Comparison of ENCODE assay signal across 8 cellular contexts in genomic region chr1:202861420-202862121, GRCh38. TPM values are rescaled to one million over a fixed set of nuclear protein-coding genes. Genes with fewer than 3 reads are reported as not detected.
DNase-seq lines count a peak whose midpoint lies in the region; ATAC-seq, FAIRE-seq and TF ChIP-seq lines count a peak whose summit lies in the region.

No MANE protein-coding gene starts in this region.

- peak overlapping the region; percentile 84 to 85 for H3K4me2 ChIP-seq in H1 (ENCODE audit: insufficient read depth in 1 of 2, low read depth in 2 of 2, low read length in 2 of 2)

- no peak overlapping the region for H3K14ac ChIP-seq in H1 (ENCODE audit: insufficient read length)

- H4K91ac ChIP-seq in H1 (replicated peaks; ENCODE audit: insufficient read length, low read length), result peak overlapping the region; percentile 86

- H2BK20ac ChIP-seq in H1 (ENCODE audit: low read length), result no peak overlapping the region

- TF ChIP-seq EP300 in H1 (IDR thresholded peaks at IDR 0.05; ENCODE audit: borderline replicate concordance in 1 of 2, low read depth in 2 of 2, low read length in 2 of 2), result no peak

- TF ChIP-seq RAD21 in H1 (IDR thresholded peaks at IDR 0.05 in 1 of 2, conservative IDR thresholded peaks at IDR 0.05 in 1 of 2; ENCODE audit: low read depth in 2 of 2, low read length in 2 of 2), result no peak; a peak in 1 of 4 replicates

- H4K20me1 ChIP-seq in H1 (replicated peaks in 1 of 2; ENCODE audit: control insufficient read depth in 1 of 2, insufficient read depth in 2 of 2, low read length in 2 of 2), result peaks cover 0 to 5% of the 10 kb centered on the region in 2 experiments

- H3K56ac ChIP-seq in H1 (replicated peaks; ENCODE audit: insufficient read length, low read depth, low read length), result no peak overlapping the region

- peak overlapping the region; percentile 88; the same call in 1 of the 2 replicates for H2BK15ac ChIP-seq in H1 (ENCODE audit: low read length)

- no peak for FAIRE-seq in H1 (lab: Jason Lieb, UNC)

- CTCF ChIA-PET in H1 (lab: Charles Lee; ENCODE audit: partially characterized antibody), result interaction anchor here (0.6 to 2.2 kb wide), 6 partner anchors 10 to 194 kb away, joined by 3 to 6 read pairs (median 4); no protein-coding TSS in a partner anchor

- peak overlapping the region; percentile 94 for H3K18ac ChIP-seq in H1 (ENCODE audit: extremely low read depth, low read length)

- H3K79me2 ChIP-seq in ACC112 (ENCODE audit: control insufficient read depth, insufficient read depth, low read length, unreplicated experiment), result no peaks in the 10 kb centered on the region
- peaks cover 3 to 25% of the 10 kb centered on the region in 2 experiments; a peak in 3 of 4 replicates for H3K79me2 ChIP-seq in H1 (ENCODE audit: control insufficient read depth in 1 of 2, insufficient read depth in 2 of 2, low read length in 2 of 2)

- H2AK5ac ChIP-seq in H1 (ENCODE audit: low read depth, low read length), result no peak overlapping the region

- peaks cover 35% of the 10 kb centered on the region for H3K27me3 ChIP-seq in ACC112 (ENCODE audit: insufficient read depth, low read length)
- no peaks in the 10 kb centered on the region for H3K27me3 ChIP-seq in H1 (replicated peaks in 1 of 4; ENCODE audit: control insufficient read depth in 3 of 4, extremely low read depth in 1 of 4, insufficient read depth in 3 of 4, low read length in 3 of 4)
- H3K27me3 ChIP-seq in lung (ENCODE audit: control insufficient read depth, insufficient read depth), result no peaks in the 10 kb centered on the region

- TF ChIP-seq POLR2A in H1 (IDR thresholded peaks at IDR 0.05; ENCODE audit: control extremely low read depth in 1 of 2, low read depth in 2 of 2, low read length in 2 of 2), result peak in 1 of 2 experiments; percentile 74; a peak in 2 of 3 replicates

- H2BK12ac ChIP-seq in H1 (ENCODE audit: low read depth, low read length), result 0 out of 2 replicates have a peak overlapping the region, but pooled peaks have one; percentile 60

- H3K23me2 ChIP-seq in H1 (ENCODE audit: low read depth, low read length), result 0 out of 2 replicates have a peak, but pooled peaks cover 2% of the 10 kb centered on the region

- no peaks in the 10 kb centered on the region for H3K9me3 ChIP-seq in H1 (ENCODE audit: insufficient read depth in 2 of 2, low read depth in 1 of 2, low read length in 1 of 2)
- H3K9me3 ChIP-seq in lung (ENCODE audit: control insufficient read depth in 2 of 2, insufficient read depth in 1 of 2, low read length in 1 of 2), result no peaks in the 10 kb centered on the region

- peak; percentile 56 for ATAC-seq in GM18519 (IDR thresholded peaks at IDR 0.05; ENCODE audit: low FRiP score, unreplicated experiment)
- ATAC-seq in HG03108 (IDR thresholded peaks at IDR 0.05; ENCODE audit: unreplicated experiment), result peak; percentile 85
- peak; percentile 91 for ATAC-seq in lung (ENCODE audit: insufficient read depth, low FRiP score)

- peak; percentile 95 for DNase-seq in NCI-H345 (lab: John Stamatoyannopoulos, UW)
- peak; percentile 24 for DNase-seq in activated CD4-positive, alpha-beta T cell treated with anti-CD3 and anti-CD28 coated beads, Interleukin-2, amount 50 U/mL, for 1 hour
- peak; percentile 78 to 92 for DNase-seq in H1 (ENCODE audit: low read depth in 1 of 2, low spot score in 2 of 2)
- peak; percentile 92 for DNase-seq in lung (ENCODE audit: low spot score)
- peak; percentile 25 for DNase-seq in stimulated activated CD8-positive, alpha-beta memory T cell treated with anti-CD3 and anti-CD28 coated beads, Interleukin-12 subunit alpha, Interleukin-12 subunit beta, amount 100 ng/mL, for 4 hours (ENCODE audit: low read depth)

- H3K9ac ChIP-seq in H1 (replicated peaks in 1 of 4; ENCODE audit: extremely low read depth in 1 of 4, low read depth in 3 of 4, low read length in 3 of 4), result peak overlapping the region; percentile 85 to 96 (median 90)

- H4K8ac ChIP-seq in H1 (ENCODE audit: extremely low read depth, insufficient read depth, low read length), result peak overlapping the region; percentile 94; the same call in 1 of the 2 replicates

- TF ChIP-seq CTCF in H1 (IDR thresholded peaks at IDR 0.05; ENCODE audit: control extremely low read depth in 1 of 3, insufficient read depth in 1 of 3, low read depth in 1 of 3, low read length in 3 of 3) (no peak), lung (IDR thresholded peaks at IDR 0.05; ENCODE audit: control extremely low read depth, extremely low read depth) (no peak)

- POLR2A ChIA-PET in H1 (lab: Charles Lee; ENCODE audit: partially characterized antibody), result interaction anchor here (0.5 to 5.5 kb wide), 26 partner anchors 11 to 290 kb away, joined by 3 to 46 read pairs (median 6); partner anchors contain the start of genes KDM5B, KLHL12, PCAT6 and RABIF

- no peak overlapping the region for H3K27ac ChIP-seq in ACC112 (ENCODE audit: low read depth, low read length)
- peak overlapping the region; percentile 91; the same call in 1 of the 2 replicates for H3K27ac ChIP-seq in H1 (ENCODE audit: low read depth, low read length)
- H3K27ac ChIP-seq in lung (ENCODE audit: low read depth in 1 of 2, low read length in 1 of 2), result peak overlapping the region in 1 of 2 donors; percentile 21

- peak overlapping the region; percentile 37 for H4K5ac ChIP-seq in H1 (ENCODE audit: insufficient read length, low read depth, low read length)

- H3K79me1 ChIP-seq in H1 (ENCODE audit: low read depth, low read length), result peaks cover 13% of the 10 kb centered on the region

- no peaks in the 10 kb centered on the region for H3K36me3 ChIP-seq in ACC112 (ENCODE audit: insufficient read depth, low read length)
- H3K36me3 ChIP-seq in H1 (ENCODE audit: control insufficient read depth in 2 of 4, insufficient read depth in 4 of 4, low read length in 3 of 4), result peaks cover 9 to 21% (median 16%) of the 10 kb centered on the region in 4 experiments
- no peaks in the 10 kb centered on the region for H3K36me3 ChIP-seq in lung (ENCODE audit: control insufficient read depth in 2 of 2, insufficient read depth in 2 of 2, low read length in 2 of 2)

- H3K4me3 ChIP-seq in ACC112 (ENCODE audit: low read depth, low read length) (peak overlapping the region; percentile 84), H1 (ENCODE audit: extremely low read depth in 1 of 4, insufficient read depth in 2 of 4, low read depth in 3 of 4, low read length in 4 of 4) (peak overlapping the region; percentile 81 to 92 (median 88)), lung (peak overlapping the region; percentile 59)

- peak overlapping the region; percentile 73 for H2AFZ ChIP-seq in ACC112 (ENCODE audit: low read length, unreplicated experiment)
- H2AFZ ChIP-seq in H1 (ENCODE audit: low read length), result peak overlapping the region; percentile 89

- no peak overlapping the region for H3K23ac ChIP-seq in H1 (ENCODE audit: insufficient read length)

- peak overlapping the region; percentile 91 for H2BK5ac ChIP-seq in H1 (ENCODE audit: low read depth, low read length)

- 2% methylated on average over 42 of the region's 44 CpGs; no CpG with 5 or more reads in 1 of the 2 experiments for WGBS in H1 (ENCODE audit: extremely low coverage in 1 of 2, insufficient coverage in 1 of 2, insufficient read length in 1 of 2, insufficient replicate concordance in 2 of 2, low coverage in 1 of 2, low lambda C conversion rate in 2 of 2, missing lambda C conversion rate in 1 of 2), 2 experiments
- WGBS in lung, 2 donors, result 0 to 1% methylated on average over 44 of the region's 44 CpGs

- H3K4me1 ChIP-seq in ACC112 (ENCODE audit: control insufficient read depth, insufficient read depth, low read length, unreplicated experiment) (peaks cover 5% of the 10 kb centered on the region), H1 (replicated peaks in 1 of 4; ENCODE audit: control insufficient read depth in 3 of 4, insufficient read depth in 4 of 4, low read length in 3 of 4) (peaks cover 0 to 8% (median 3%) of the 10 kb centered on the region in 4 experiments; a peak in 3 of 7 replicates), lung (ENCODE audit: control insufficient read depth in 2 of 2, insufficient read depth in 2 of 2, low read length in 2 of 2) (peaks cover 0 to 12% of the 10 kb centered on the region in 2 donors)

- no peak overlapping the region for H2BK120ac ChIP-seq in H1 (replicated peaks; ENCODE audit: low read depth, low read length)

- H3K4ac ChIP-seq in H1 (replicated peaks; ENCODE audit: insufficient read length, low read depth, low read length), result peak overlapping the region; percentile 44

RNA-seq across cellular contexts. Expression of gene RABIF, which starts 27.4 kb away (rescaled TPM):
- total RNA-seq in H1 (2021; fragmentation: NEBNext Ultra II Directional; extraction: Animal tissue kit (Norgen Biotek cat#: 25700)), result 5.6 and 6.5 TPM in 2 replicates
- polyA plus RNA-seq in H1 (2011; rRNA removed), result 5.1 and 6.9 TPM in 2 replicates
- polyA plus RNA-seq in H1 (2011; cell fraction: cytosol; rRNA removed), result 6.4 TPM
- 2.6 TPM for polyA plus RNA-seq in H1 (2011; cell fraction: nucleus; rRNA removed)
- 5.6 to 6.8 TPM (median 6.1 TPM) in 4 replicates for polyA plus RNA-seq in H1 (2012, experiment 1 of 2)
- 4.3 TPM for polyA plus RNA-seq in H1 (2012, experiment 2 of 2)
- 4.8 TPM for polyA plus RNA-seq in H1 (2013, experiment 1 of 2)
- 5.0 TPM for polyA plus RNA-seq in H1 (2013, experiment 2 of 2)
- polyA minus RNA-seq in H1 (2011; rRNA and poly(A)+ RNA removed), result 4.9 and 8.0 TPM in 2 replicates
- 2.3 TPM for polyA minus RNA-seq in H1 (2011; cell fraction: cytosol; rRNA and poly(A)+ RNA removed)
- 5.5 TPM for polyA minus RNA-seq in H1 (2011; cell fraction: nucleus; rRNA and poly(A)+ RNA removed)
- total RNA-seq in lung, result 10 to 100 TPM in 1 of 2 donors, 1 to 10 TPM in 1; 6.2 to 10.3 TPM
- polyA plus RNA-seq in lung, result 1 to 10 TPM; 7.6 to 8.8 TPM

RNA-seq across cellular contexts. Expression of gene PCAT6, which starts 50.8 kb away (rescaled TPM):
- 4.6 and 6.4 TPM in 2 replicates for total RNA-seq in H1 (2021; fragmentation: NEBNext Ultra II Directional; extraction: Animal tissue kit (Norgen Biotek cat#: 25700))
- polyA plus RNA-seq in H1 (2011; rRNA removed) (14.7 and 27.5 TPM in 2 replicates), lung (1 to 10 TPM in 1 of 2 donors, under 1 TPM in 1; 0.84 to 1.8 TPM)
- 10.7 TPM for polyA plus RNA-seq in H1 (2011; cell fraction: cytosol; rRNA removed)
- 25.7 TPM for polyA plus RNA-seq in H1 (2011; cell fraction: nucleus; rRNA removed)
- 12.1 to 14.2 TPM (median 13.3 TPM) in 4 replicates for polyA plus RNA-seq in H1 (2012, experiment 1 of 2)
- 9.0 TPM for polyA plus RNA-seq in H1 (2012, experiment 2 of 2)
- 21.2 TPM for polyA plus RNA-seq in H1 (2013, experiment 1 of 2)
- polyA plus RNA-seq in H1 (2013, experiment 2 of 2), result 19.8 TPM
- polyA minus RNA-seq in H1 (2011; rRNA and poly(A)+ RNA removed), result 1.5 and 3.3 TPM in 2 replicates
- polyA minus RNA-seq in H1 (2011; cell fraction: cytosol; rRNA and poly(A)+ RNA removed), result 8.1 TPM
- 14.6 TPM for polyA minus RNA-seq in H1 (2011; cell fraction: nucleus; rRNA and poly(A)+ RNA removed)
- total RNA-seq in lung, result 1 to 10 TPM in 1 of 2 donors, not detected in 1; 1.3 TPM

RNA-seq across cellular contexts. Expression of gene KDM5B, which starts 53.4 kb away (rescaled TPM):
- 210 and 221 TPM in 2 replicates for total RNA-seq in H1 (2021; fragmentation: NEBNext Ultra II Directional; extraction: Animal tissue kit (Norgen Biotek cat#: 25700))
- polyA plus RNA-seq in H1 (2011; rRNA removed) (55.1 and 73.3 TPM in 2 replicates), lung (10 to 100 TPM; 11.2 to 12.1 TPM)
- polyA plus RNA-seq in H1 (2011; cell fraction: cytosol; rRNA removed), result 83.3 TPM
- 112 TPM for polyA plus RNA-seq in H1 (2011; cell fraction: nucleus; rRNA removed)
- 82.0 to 114 TPM (median 94.0 TPM) in 4 replicates for polyA plus RNA-seq in H1 (2012, experiment 1 of 2)
- 8.3 TPM for polyA plus RNA-seq in H1 (2012, experiment 2 of 2)
- polyA plus RNA-seq in H1 (2013, experiment 1 of 2), result 78.6 TPM
- polyA plus RNA-seq in H1 (2013, experiment 2 of 2), result 70.4 TPM
- polyA minus RNA-seq in H1 (2011; rRNA and poly(A)+ RNA removed), result 315 and 337 TPM in 2 replicates
- 161 TPM for polyA minus RNA-seq in H1 (2011; cell fraction: cytosol; rRNA and poly(A)+ RNA removed)
- 405 TPM for polyA minus RNA-seq in H1 (2011; cell fraction: nucleus; rRNA and poly(A)+ RNA removed)
- 100 to 1,000 TPM in 1 of 2 donors, 10 to 100 TPM in 1; 51.1 to 247 TPM for total RNA-seq in lung

Comparison
In these comparisons a context has a peak if more than half of its experiments do, and no peak if none do; other contexts are left out.
1. DNase-seq: peak in every context shown above with its lines; median percentile 95 in NCI-H345; 92 in lung; 85 in H1; 25 in stimulated activated CD8-positive, alpha-beta memory T cell treated with anti-CD3 and anti-CD28 coated beads, Interleukin-12 subunit alpha, Interleukin-12 subunit beta, amount 100 ng/mL, for 4 hours; 24 in activated CD4-positive, alpha-beta T cell treated with anti-CD3 and anti-CD28 coated beads, Interleukin-2, amount 50 U/mL, for 1 hour.